Comparison of ENCODE assay signal across 1 cellular context in the genomic region with DNA sequence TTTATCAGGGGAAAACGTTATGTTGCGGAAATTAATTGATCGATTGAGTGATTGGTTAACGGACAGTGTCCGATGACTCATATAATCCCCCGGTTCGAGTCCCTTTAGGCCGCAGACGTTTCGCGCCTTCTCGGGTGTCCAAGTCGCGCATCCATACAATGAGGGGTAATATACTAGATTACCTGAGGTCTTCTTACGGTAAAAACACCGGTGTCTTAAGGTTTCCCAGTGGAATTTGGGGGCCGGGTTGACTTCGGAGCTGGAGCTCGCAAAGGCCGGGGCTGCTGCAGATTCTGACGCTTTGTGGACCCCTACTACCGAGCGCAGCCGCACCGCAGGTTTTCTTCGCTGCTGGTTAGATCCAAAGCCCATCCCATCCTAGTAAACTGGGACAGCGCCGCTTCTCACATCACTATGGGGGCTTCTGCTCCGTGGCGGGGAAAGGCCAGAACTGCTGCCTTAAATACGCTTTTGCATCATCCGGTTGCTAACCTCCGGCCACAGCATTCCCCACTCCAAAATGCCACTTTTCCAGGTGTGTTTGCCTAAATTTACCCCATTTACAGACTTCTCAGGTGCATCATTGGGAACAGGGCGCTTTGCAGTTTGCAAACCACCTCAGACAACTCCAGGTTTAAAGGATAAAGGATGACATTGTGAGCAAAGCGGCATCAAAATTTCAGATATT.
A peak's percentile ranks its signal among the peaks of the same experiment; 100 is the strongest.
TF ChIP-seq lines count a peak whose summit lies in the region.

No MANE protein-coding gene starts in this region.

TF ChIP-seq in H1, 55 proteins besides CTCF, POLR2A, EP300 and RAD21 (continued from another document):
- TF ChIP-seq, protein P1, sequence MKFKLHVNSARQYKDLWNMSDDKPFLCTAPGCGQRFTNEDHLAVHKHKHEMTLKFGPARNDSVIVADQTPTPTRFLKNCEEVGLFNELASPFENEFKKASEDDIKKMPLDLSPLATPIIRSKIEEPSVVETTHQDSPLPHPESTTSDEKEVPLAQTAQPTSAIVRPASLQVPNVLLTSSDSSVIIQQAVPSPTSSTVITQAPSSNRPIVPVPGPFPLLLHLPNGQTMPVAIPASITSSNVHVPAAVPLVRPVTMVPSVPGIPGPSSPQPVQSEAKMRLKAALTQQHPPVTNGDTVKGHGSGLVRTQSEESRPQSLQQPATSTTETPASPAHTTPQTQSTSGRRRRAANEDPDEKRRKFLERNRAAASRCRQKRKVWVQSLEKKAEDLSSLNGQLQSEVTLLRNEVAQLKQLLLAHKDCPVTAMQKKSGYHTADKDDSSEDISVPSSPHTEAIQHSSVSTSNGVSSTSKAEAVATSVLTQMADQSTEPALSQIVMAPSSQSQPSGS (IDR thresholded peaks at IDR 0.05; ENCODE audit: low read length), result peak; percentile 40; the same call in 1 of the 2 replicates
- TF ChIP-seq GABPA (IDR thresholded peaks at IDR 0.05; ENCODE audit: borderline replicate concordance, insufficient read depth, low read length), result 0 out of 2 replicates have a peak, but pooled peaks have one; percentile 39
- no peak; the same call in 1 of the 2 replicates for TF ChIP-seq TBP (IDR thresholded peaks at IDR 0.05; ENCODE audit: low read depth, low read length)
- TF ChIP-seq TAF7 (optimal IDR thresholded peaks at IDR 0.05; ENCODE audit: borderline replicate concordance, low read depth, low read length), result peak; percentile 3
- TF ChIP-seq, protein P2, sequence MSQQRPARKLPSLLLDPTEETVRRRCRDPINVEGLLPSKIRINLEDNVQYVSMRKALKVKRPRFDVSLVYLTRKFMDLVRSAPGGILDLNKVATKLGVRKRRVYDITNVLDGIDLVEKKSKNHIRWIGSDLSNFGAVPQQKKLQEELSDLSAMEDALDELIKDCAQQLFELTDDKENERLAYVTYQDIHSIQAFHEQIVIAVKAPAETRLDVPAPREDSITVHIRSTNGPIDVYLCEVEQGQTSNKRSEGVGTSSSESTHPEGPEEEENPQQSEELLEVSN (IDR thresholded peaks at IDR 0.05), result no peak
- TF ChIP-seq NRF1 (IDR thresholded peaks at IDR 0.05; ENCODE audit: low read depth, low read length), result 0 out of 2 replicates have a peak, but pooled peaks have one; percentile 11
- no peak for TF ChIP-seq CHD2 (IDR thresholded peaks at IDR 0.05; ENCODE audit: low read length)
- no peak for TF ChIP-seq SP1 (IDR thresholded peaks at IDR 0.05; ENCODE audit: low read depth, low read length)
